17 cellular contexts compared by ENCODE assay signal in the genomic region with DNA sequence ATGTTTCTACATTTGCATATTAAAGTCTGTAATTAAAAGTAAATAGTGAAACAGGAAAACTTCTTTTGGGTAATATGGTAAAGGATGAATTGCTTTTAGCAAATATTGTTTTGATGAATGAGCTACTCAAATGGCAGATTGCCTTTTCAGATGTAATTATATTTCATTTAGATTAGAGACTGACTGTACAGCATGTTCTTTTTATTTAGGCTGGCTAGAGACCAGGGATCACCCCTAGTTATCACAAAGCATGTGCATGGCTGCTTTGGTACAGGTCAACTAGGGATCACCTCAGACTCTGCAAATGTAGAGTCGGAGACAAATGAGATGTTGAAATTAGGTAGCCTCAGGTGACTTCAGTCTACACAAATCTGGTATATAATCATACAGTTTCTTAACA.
A peak's percentile ranks its signal among the peaks of the same experiment; 100 is the strongest.
DNase-seq lines count a peak whose midpoint lies in the region; ATAC-seq and TF ChIP-seq lines count a peak whose summit lies in the region.
"Had no signal": no experiment of that assay in that cellular context is flagged by ENCODE, and none has a peak within 500 bp of the region (broad histone marks: within the 10 kb centered on the region; RNA-seq: fewer than 3 reads in every experiment).

No MANE protein-coding gene starts in this region.

- no peaks in the 10 kb centered on the region for H3K27me3 Mint-ChIP-seq in Caco-2 (ENCODE audit: insufficient read depth, unreplicated experiment)
- H3K27me3 Mint-ChIP-seq: CD4-positive, alpha-beta memory T cell had no signal

- no peaks in the 10 kb centered on the region for H3K36me3 ChIP-seq in parathyroid adenoma (ENCODE audit: control insufficient read depth, insufficient read depth, low read length)
- H3K36me3 ChIP-seq in Caco-2 (ENCODE audit: control insufficient read depth, insufficient read depth, low read length): no peaks in the 10 kb centered on the region
- H3K36me3 ChIP-seq: BLaER1 had no signal

- H3K36me3 Mint-ChIP-seq in Caco-2 (ENCODE audit: insufficient read depth, unreplicated experiment): no peaks in the 10 kb centered on the region
- H3K36me3 Mint-ChIP-seq: CD14-positive monocyte; CD4-positive, alpha-beta memory T cell had no signal

- intact Hi-C loops in Right ventricle myocardium superior (cut with DNase I) (loop anchor here (10.0 kb wide), 1 partner anchor 215 kb away; the partner anchor contains the start of gene SEMA6A), Right ventricle myocardium inferior (cut with DNase I) (loop anchor here (10.0 kb wide), 1 partner anchor 215 kb away; the partner anchor contains the start of gene SEMA6A), Caco-2 (cut with micrococcal nuclease; ENCODE audit: unreplicated experiment) (no loop called here)

- no peaks in the 10 kb centered on the region for H3K79me2 ChIP-seq in parathyroid adenoma

- TF ChIP-seq CTCF in parathyroid adenoma (IDR thresholded peaks at IDR 0.05) (no peak), Caco-2 (IDR thresholded peaks at IDR 0.05; ENCODE audit: insufficient read depth in 1 of 2, low read depth in 1 of 2, low read length in 1 of 2, severe bottlenecking in 1 of 2, unreplicated experiment in 1 of 2) (no peak)

- no peaks in the 10 kb centered on the region for H3K4me1 ChIP-seq in parathyroid adenoma
- no peaks in the 10 kb centered on the region for H3K4me1 ChIP-seq in Caco-2
- H3K4me1 ChIP-seq: BLaER1 had no signal

- no peak for DNase-seq in Right ventricle myocardium superior
- no peak for DNase-seq in Right ventricle myocardium inferior (ENCODE audit: missing footprints)
- peak; percentile 22 for DNase-seq in G401 (ENCODE audit: low spot score)
- DNase-seq in Caco-2: no peak
- DNase-seq in activated CD4-positive, alpha-beta T cell treated with anti-CD3 and anti-CD28 coated beads for 1 hour: no peak
- DNase-seq: 8988T; CD4-positive, alpha-beta memory T cell; DMS 273 treated with DMSO at 0.1 percent for 48 hours; DMS53; DND-41; EL; H9 had no signal

- no TSS peak for BruUV-seq in Caco-2 (replicated peaks; lab: Mats Ljungman, UMichigan)

- H3K27me3 ChIP-seq in parathyroid adenoma (ENCODE audit: control insufficient read depth, insufficient read depth, low read length): no peaks in the 10 kb centered on the region
- H3K27me3 ChIP-seq in Caco-2 (replicated peaks; ENCODE audit: control insufficient read depth, insufficient read depth, low read length): no peaks in the 10 kb centered on the region
- H3K27me3 ChIP-seq: BLaER1 had no signal

- no peak overlapping the region for H3K4me3 Mint-ChIP-seq in Caco-2 (ENCODE audit: unreplicated experiment)
- H3K4me3 Mint-ChIP-seq: CD14-positive monocyte; CD4-positive, alpha-beta memory T cell; H9 had no signal

- ATAC-seq in Right ventricle myocardium superior (ENCODE audit: poor library complexity) (peak; percentile 45), Right ventricle myocardium inferior (no peak), SK-N-SH treated with all-trans-retinoic acid at 6 μM for 48 hours (no peak)
- ATAC-seq: HepG2 had no signal

- peak overlapping the region; percentile 43 for H3K27ac ChIP-seq in parathyroid adenoma
- H3K27ac ChIP-seq: BLaER1 had no signal

- CTCF ChIA-PET in Caco-2 (lab: Charles Lee): no interaction called here

- H2AFZ ChIP-seq in parathyroid adenoma: no peak overlapping the region

- H3K4me1 Mint-ChIP-seq in Caco-2 (ENCODE audit: low read depth, unreplicated experiment): no peaks in the 10 kb centered on the region
- H3K4me1 Mint-ChIP-seq: CD14-positive monocyte; CD4-positive, alpha-beta memory T cell had no signal

- POLR2A ChIA-PET in Caco-2 (lab: Charles Lee): no interaction called here

- H3K4me2 ChIP-seq in parathyroid adenoma (ENCODE audit: low read length): no peak overlapping the region
- H3K4me2 ChIP-seq: BLaER1 had no signal

- H3K27ac Mint-ChIP-seq in Caco-2 (ENCODE audit: unreplicated experiment): no peak overlapping the region
- H3K27ac Mint-ChIP-seq: CD14-positive monocyte; CD4-positive, alpha-beta memory T cell; H9 had no signal

- no peak overlapping the region for H3K4me3 ChIP-seq in parathyroid adenoma (ENCODE audit: low read depth, low read length)
- no peak overlapping the region for H3K4me3 ChIP-seq in Caco-2 (ENCODE audit: low read depth, low read length)
- H3K4me3 ChIP-seq: BLaER1 had no signal

- no peak overlapping the region for H3K9ac ChIP-seq in parathyroid adenoma
- H3K9ac ChIP-seq: BLaER1 had no signal

- H3K9me3 ChIP-seq in parathyroid adenoma (ENCODE audit: control insufficient read depth, low read length) (no peaks in the 10 kb centered on the region), Caco-2 (no peaks in the 10 kb centered on the region)

- in situ Hi-C loops in G401 (cut with HindIII; ENCODE audit: low sequenced_read_pairs): no loop called here

- H3K9me3 Mint-ChIP-seq in Caco-2 (ENCODE audit: unreplicated experiment): no peaks in the 10 kb centered on the region

TF ChIP-seq in SK-N-SH treated with all-trans-retinoic acid at 6 μM for 48 hours, 23 proteins besides CTCF, POLR2A, EP300 and RAD21:
- no peak for TF ChIP-seq ESRRG (CRISPR knock-in tag; IDR thresholded peaks at IDR 0.05)
- TF ChIP-seq ISL1 (CRISPR knock-in tag; IDR thresholded peaks at IDR 0.05): peak; percentile 86
- 0 out of 2 replicates have a peak, but pooled peaks have one; percentile 27 for TF ChIP-seq SNAI2 (CRISPR knock-in tag; IDR thresholded peaks at IDR 0.05)
